33 cellular contexts compared by ENCODE assay signal in the genomic region with DNA sequence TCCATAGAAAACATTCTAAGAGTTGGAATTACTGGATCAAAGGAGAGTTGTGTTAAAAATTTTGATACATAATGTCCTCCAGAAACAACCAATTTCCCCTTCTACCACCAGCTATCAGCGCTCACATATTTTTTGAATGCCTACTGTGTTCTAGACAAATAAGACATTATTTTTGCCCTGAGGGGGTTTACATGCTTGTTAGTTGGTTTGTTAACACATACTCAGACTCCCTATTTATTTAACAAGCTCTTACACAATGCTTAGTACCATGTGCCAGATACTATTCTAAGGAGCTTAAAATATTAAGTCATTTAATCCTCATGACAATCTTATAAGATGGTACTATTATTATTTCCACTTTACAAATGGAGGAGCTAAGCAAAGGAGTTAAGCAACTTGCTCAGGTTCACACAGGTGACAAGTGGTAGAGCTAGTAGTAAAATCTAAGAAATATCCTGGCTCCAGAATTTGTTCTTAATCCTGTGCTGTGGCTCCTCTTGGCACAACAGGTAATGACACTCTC.
"Had no signal": no experiment of that assay in that cellular context is flagged by ENCODE, and none has a peak within 500 bp of the region (broad histone marks: within the 10 kb centered on the region; RNA-seq: fewer than 3 reads in every experiment).

No MANE protein-coding gene starts in this region.

- H3K27ac Mint-ChIP-seq: activated CD4-positive, alpha-beta memory T cell treated with anti-CD3 and anti-CD28 coated beads for 36 hours; activated CD4-positive, alpha-beta T cell treated with anti-CD3 and anti-CD28 coated beads for 36 hours; activated CD4-positive, alpha-beta T cell treated with anti-CD3 and anti-CD28 coated beads, Interleukin-2, amount 10 ng/mL, durations not matched to agents 24 days and 14 days; activated CD8-positive, alpha-beta memory T cell treated with anti-CD3 and anti-CD28 coated beads, Interleukin-2, amount 10 ng/mL, durations not matched to agents 7 days and 5 days; activated CD8-positive, alpha-beta T cell treated with anti-CD3 and anti-CD28 coated beads, Interleukin-2, amount 10 ng/mL, durations not matched to agents 7 days and 5 days; activated naive CD4-positive, alpha-beta T cell treated with anti-CD3 and anti-CD28 coated beads, Interleukin-2, amount 10 ng/mL, durations not matched to agents 7 days and 5 days; activated naive CD8-positive, alpha-beta T cell treated with anti-CD3 and anti-CD28 coated beads, Interleukin-2, amount 10 ng/mL, durations not matched to agents 7 days and 5 days; brain; dendritic cell treated with granulocyte-macrophage colony-stimulating factor and Interleukin-4, amounts not matched to agents 40 ng/mL and 50 ng/mL, for 4 days; effector memory CD8-positive, alpha-beta T cell; T-helper 17 cell; T-helper 2 cell treated with Interferon-gamma antibody and Interleukin-4, amounts not matched to agents 5 μg/mL and 100 μg/mL, for 36 hours had no signal

- H3K4me1 Mint-ChIP-seq: activated CD4-positive, alpha-beta T cell treated with anti-CD3 and anti-CD28 coated beads, Interleukin-2, amount 10 ng/mL, durations not matched to agents 24 days and 14 days; activated CD8-positive, alpha-beta memory T cell treated with anti-CD3 and anti-CD28 coated beads, Interleukin-2, amount 10 ng/mL, durations not matched to agents 7 days and 5 days; activated naive CD4-positive, alpha-beta T cell treated with anti-CD3 and anti-CD28 coated beads, Interleukin-2, amount 10 ng/mL, durations not matched to agents 7 days and 5 days; activated naive CD8-positive, alpha-beta T cell treated with anti-CD3 and anti-CD28 coated beads, Interleukin-2, amount 10 ng/mL, durations not matched to agents 7 days and 5 days; brain; central memory CD8-positive, alpha-beta T cell; T-helper 17 cell had no signal

- H3K4me1 ChIP-seq: ascending aorta, breast epithelium, gastrocnemius medialis, heart left ventricle had no signal

- H3K36me3 Mint-ChIP-seq: activated CD4-positive, alpha-beta memory T cell treated with anti-CD3 and anti-CD28 coated beads for 36 hours; activated CD8-positive, alpha-beta memory T cell treated with anti-CD3 and anti-CD28 coated beads, Interleukin-2, amount 10 ng/mL, durations not matched to agents 7 days and 5 days; activated naive CD4-positive, alpha-beta T cell treated with anti-CD3 and anti-CD28 coated beads, Interleukin-2, amount 10 ng/mL, durations not matched to agents 7 days and 5 days; activated naive CD8-positive, alpha-beta T cell treated with anti-CD3 and anti-CD28 coated beads, Interleukin-2, amount 10 ng/mL, durations not matched to agents 7 days and 5 days; brain had no signal

- H3K27me3 Mint-ChIP-seq: activated CD4-positive, alpha-beta memory T cell treated with anti-CD3 and anti-CD28 coated beads for 36 hours; activated naive CD4-positive, alpha-beta T cell treated with anti-CD3 and anti-CD28 coated beads, Interleukin-2, amount 10 ng/mL, durations not matched to agents 7 days and 5 days; T-helper 17 cell had no signal

- H3K4me3 ChIP-seq: ascending aorta, breast epithelium, coronary artery, dorsolateral prefrontal cortex, gastrocnemius medialis, heart left ventricle had no signal

- H3K36me3 ChIP-seq: ascending aorta, breast epithelium, gastrocnemius medialis, heart left ventricle had no signal

- ATAC-seq: activated CD4-positive, alpha-beta T cell treated with anti-CD3 and anti-CD28 coated beads for 36 hours; activated CD8-positive, alpha-beta memory T cell treated with anti-CD3 and anti-CD28 coated beads, Interleukin-2, amount 10 ng/mL, durations not matched to agents 7 days and 5 days; activated CD8-positive, alpha-beta T cell treated with anti-CD3 and anti-CD28 coated beads, Interleukin-2, amount 10 ng/mL, durations not matched to agents 7 days and 5 days; activated naive CD4-positive, alpha-beta T cell treated with anti-CD3 and anti-CD28 coated beads, Interleukin-2, amount 50 U/mL, for 72 hours; effector memory CD8-positive, alpha-beta T cell; gastrocnemius medialis; heart left ventricle; T-helper 17 cell had no signal

- H3K27me3 ChIP-seq: ascending aorta, breast epithelium, dorsolateral prefrontal cortex, gastrocnemius medialis, heart left ventricle had no signal

- H3K27ac ChIP-seq: ascending aorta, breast epithelium, coronary artery, dorsolateral prefrontal cortex, gastrocnemius medialis, heart left ventricle had no signal

- H3K4me3 Mint-ChIP-seq: activated CD4-positive, alpha-beta memory T cell treated with anti-CD3 and anti-CD28 coated beads for 36 hours; activated CD4-positive, alpha-beta T cell treated with anti-CD3 and anti-CD28 coated beads for 36 hours; activated CD4-positive, alpha-beta T cell treated with anti-CD3 and anti-CD28 coated beads, Interleukin-2, amount 10 ng/mL, durations not matched to agents 24 days and 14 days; activated CD8-positive, alpha-beta memory T cell treated with anti-CD3 and anti-CD28 coated beads, Interleukin-2, amount 10 ng/mL, durations not matched to agents 7 days and 5 days; activated CD8-positive, alpha-beta T cell treated with anti-CD3 and anti-CD28 coated beads, Interleukin-2, amount 10 ng/mL, durations not matched to agents 7 days and 5 days; activated naive CD4-positive, alpha-beta T cell treated with anti-CD3 and anti-CD28 coated beads, Interleukin-2, amount 10 ng/mL, durations not matched to agents 7 days and 5 days; activated naive CD8-positive, alpha-beta T cell treated with anti-CD3 and anti-CD28 coated beads, Interleukin-2, amount 10 ng/mL, durations not matched to agents 7 days and 5 days; brain; central memory CD8-positive, alpha-beta T cell; dendritic cell treated with granulocyte-macrophage colony-stimulating factor and Interleukin-4, amounts not matched to agents 40 ng/mL and 50 ng/mL, for 4 days; effector memory CD8-positive, alpha-beta T cell; T-helper 17 cell; T-helper 2 cell treated with Interferon-gamma antibody and Interleukin-4, amounts not matched to agents 5 μg/mL and 100 μg/mL, for 36 hours had no signal

- DNase-seq: activated CD4-positive, alpha-beta memory T cell treated with anti-CD3 and anti-CD28 coated beads for 36 hours; activated CD4-positive, alpha-beta T cell treated with anti-CD3 and anti-CD28 coated beads for 36 hours; activated CD4-positive, alpha-beta T cell treated with anti-CD3 and anti-CD28 coated beads, Interleukin-2, amount 10 ng/mL, durations not matched to agents 24 days and 14 days; activated CD4-positive, CD25-positive, alpha-beta regulatory T cell; activated CD4-positive, CD25-positive, alpha-beta regulatory T cell treated with anti-CD3 and anti-CD28 coated beads, Interleukin-2, amount 50 U/mL, for 72 hours; activated CD8-positive, alpha-beta memory T cell treated with anti-CD3 and anti-CD28 coated beads, Interleukin-2, amount 10 ng/mL, durations not matched to agents 7 days and 5 days; activated CD8-positive, alpha-beta memory T cell treated with anti-CD3 and anti-CD28 coated beads, Interleukin-2, amount 50 U/mL, for 4 hours; activated CD8-positive, alpha-beta T cell treated with anti-CD3 and anti-CD28 coated beads, Interleukin-2, amount 10 ng/mL, durations not matched to agents 7 days and 5 days; activated gamma-delta T cell; activated naive CD4-positive, alpha-beta T cell; activated naive CD4-positive, alpha-beta T cell treated with anti-CD3 and anti-CD28 coated beads, Interleukin-2, amount 10 ng/mL, durations not matched to agents 7 days and 5 days; activated naive CD8-positive, alpha-beta T cell treated with anti-CD3 and anti-CD28 coated beads, Interleukin-2, amount 10 ng/mL, durations not matched to agents 7 days and 5 days; activated T-cell treated with anti-CD3 and anti-CD28 coated beads, Interleukin-2, amount 50 U/mL, for 1 hour; activated T-cell treated with anti-CD3 and anti-CD28 coated beads, Interleukin-2, amount 50 U/mL, for 48 hours; dorsolateral prefrontal cortex; effector CD4-positive, alpha-beta T cell; effector memory CD8-positive, alpha-beta T cell; erythroblast; foreskin fibroblast; gastrocnemius medialis; glutamatergic neuron; heart left ventricle; T-helper 1 cell; T-helper 17 cell; T1000 had no signal

- H3K9me3 Mint-ChIP-seq: activated naive CD4-positive, alpha-beta T cell treated with anti-CD3 and anti-CD28 coated beads, Interleukin-2, amount 10 ng/mL, durations not matched to agents 7 days and 5 days; activated naive CD8-positive, alpha-beta T cell treated with anti-CD3 and anti-CD28 coated beads, Interleukin-2, amount 10 ng/mL, durations not matched to agents 7 days and 5 days; central memory CD8-positive, alpha-beta T cell; dendritic cell treated with granulocyte-macrophage colony-stimulating factor and Interleukin-4, amounts not matched to agents 40 ng/mL and 50 ng/mL, for 4 days; effector memory CD8-positive, alpha-beta T cell; T-helper 2 cell treated with Interferon-gamma antibody and Interleukin-4, amounts not matched to agents 5 μg/mL and 100 μg/mL, for 36 hours had no signal
